Comparison of ENCODE assay signal across 1 cellular context in genomic region chr6:151447237-151447636, GRCh38.
TF ChIP-seq lines count a peak whose summit lies in the region.

No MANE protein-coding gene starts in this region.

TF ChIP-seq in GM23338, 12 proteins besides CTCF, POLR2A, EP300 and RAD21:
- TF ChIP-seq EZH2phosphoT487 (IDR thresholded peaks at IDR 0.05; ENCODE audit: unreplicated experiment) (no peak), CREB1 (CRISPR knock-in tag; IDR thresholded peaks at IDR 0.05; ENCODE audit: low read depth) (no peak), ZNF331 (CRISPR knock-in tag; IDR thresholded peaks at IDR 0.05; ENCODE audit: low read depth) (no peak), REST (IDR thresholded peaks at IDR 0.05; ENCODE audit: unreplicated experiment) (no peak)
